ENCODE assay signal across 20 cellular contexts in the genomic region with DNA sequence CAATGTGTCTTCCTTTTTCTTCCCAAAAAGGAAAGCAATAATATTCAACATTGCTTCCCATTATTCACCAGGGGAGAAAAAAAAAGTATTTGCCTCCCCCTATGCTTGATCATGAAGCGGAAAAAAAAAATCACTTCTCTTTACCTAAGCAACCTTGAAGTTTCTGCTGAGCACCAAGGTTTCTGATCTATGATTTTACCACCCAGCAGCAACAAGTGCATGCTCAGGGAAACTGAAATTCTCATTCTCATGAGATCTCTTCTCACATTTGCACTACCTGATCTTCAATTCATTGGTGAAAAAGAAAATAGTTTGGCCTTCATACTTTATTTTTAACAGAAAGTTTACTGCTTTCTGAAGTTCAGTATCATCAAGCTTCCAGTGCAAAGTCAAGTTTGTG.
A peak's percentile ranks its signal among the peaks of the same experiment; 100 is the strongest.
DNase-seq lines count a peak whose midpoint lies in the region; FAIRE-seq and TF ChIP-seq lines count a peak whose summit lies in the region.
"Had no signal": no experiment of that assay in that cellular context is flagged by ENCODE, and none has a peak within 500 bp of the region (broad histone marks: within the 10 kb centered on the region; RNA-seq: fewer than 3 reads in every experiment).

No MANE protein-coding gene starts in this region.

- H3K4me3 ChIP-seq in MM.1S (ENCODE audit: low read length), result no peak overlapping the region
- H3K4me3 ChIP-seq in A673 (ENCODE audit: low read depth, low read length, poor library complexity, severe bottlenecking), result no peak overlapping the region
- H3K4me3 ChIP-seq: A549, BLaER1 had no signal

- H3F3A ChIP-seq in MM.1S (ENCODE audit: insufficient read depth, low read length), result no peaks in the 10 kb centered on the region

- TF ChIP-seq CTCF in MM.1S (IDR thresholded peaks at IDR 0.05; ENCODE audit: low read length) (no peak), A673 (conservative IDR thresholded peaks at IDR 0.05; ENCODE audit: low read depth, low read length) (no peak)

- intact Hi-C loops in A673 (cut with micrococcal nuclease; ENCODE audit: unreplicated experiment), result no loop called here

- H3K27me3 ChIP-seq in MM.1S (replicated peaks; ENCODE audit: insufficient read depth, low read length) (no peaks in the 10 kb centered on the region), A673 (replicated peaks; ENCODE audit: insufficient read depth, low read depth, low read length, poor library complexity) (no peaks in the 10 kb centered on the region)
- H3K27me3 ChIP-seq: BE2C, BLaER1 had no signal

- peak; percentile 51 for FAIRE-seq in HTR-8/SVneo (lab: Jason Lieb, UNC)
- FAIRE-seq: A549, D721Med, G401.6, GM12891, GM19239 had no signal

- no peaks in the 10 kb centered on the region for H3K9me3 ChIP-seq in MM.1S (replicated peaks; ENCODE audit: insufficient read depth, low read length)
- no peaks in the 10 kb centered on the region for H3K9me3 ChIP-seq in A673 (ENCODE audit: low read depth, low read length, poor library complexity, severe bottlenecking)
- H3K9me3 ChIP-seq: A549, BE2C, BLaER1 had no signal

- H2AFZ ChIP-seq in MM.1S (ENCODE audit: low read length), result no peak overlapping the region

- CTCF ChIA-PET in A673 (lab: Charles Lee), result no interaction called here

- DNase-seq in HTR-8/SVneo (ENCODE audit: insufficient read length, low spot score) (no peak), MM.1S (no peak), RPMI8226 (peak; percentile 64), A673 (ENCODE audit: low spot score) (no peak), cerebellar cortex (ENCODE audit: low spot score) (no peak)
- DNase-seq: ACHN; BE2C; C1 segment of cervical spinal cord; CD4-positive, alpha-beta memory T cell; CD4-positive, CD25-positive, alpha-beta regulatory T cell; CD8-positive, alpha-beta memory T cell; COR-L47; GF-D8 had no signal

- H3K27ac ChIP-seq in MM.1S (ENCODE audit: low read length) (peak overlapping the region; percentile 21; the same call in 1 of the 2 replicates), A673 (ENCODE audit: low read depth, low read length, poor library complexity, severe bottlenecking) (no peak overlapping the region)
- H3K27ac ChIP-seq: 22Rv1, A549, BLaER1 had no signal

- no peaks in the 10 kb centered on the region for H4K20me1 ChIP-seq in MM.1S (ENCODE audit: insufficient read depth, low read length)
- H4K20me1 ChIP-seq: BLaER1 had no signal

- H3K4me1 ChIP-seq in MM.1S (ENCODE audit: low read length) (no peaks in the 10 kb centered on the region), A673 (ENCODE audit: insufficient read depth, low read length, poor library complexity, severe bottlenecking) (no peaks in the 10 kb centered on the region)
- H3K4me1 ChIP-seq: A549, BE2C, BLaER1 had no signal

- H3K36me3 ChIP-seq in MM.1S (replicated peaks; ENCODE audit: insufficient read depth, low read length), result no peaks in the 10 kb centered on the region
- no peaks in the 10 kb centered on the region for H3K36me3 ChIP-seq in A673 (ENCODE audit: insufficient read depth, low read length, poor library complexity, severe bottlenecking)
- H3K36me3 ChIP-seq: BE2C, BLaER1 had no signal

- no peaks in the 10 kb centered on the region for H3K79me2 ChIP-seq in MM.1S (ENCODE audit: low read length)

- H3K4me2 ChIP-seq in MM.1S (ENCODE audit: low read depth, low read length), result no peak overlapping the region
- H3K4me2 ChIP-seq: A549, BLaER1 had no signal

- H3K9me2 ChIP-seq in MM.1S (replicated peaks; ENCODE audit: insufficient read depth, low read length), result no peaks in the 10 kb centered on the region

- H3K9ac ChIP-seq in MM.1S (ENCODE audit: low read length), result no peak overlapping the region
- H3K9ac ChIP-seq: BLaER1 had no signal

- no TSS peak for BruUV-seq in A673 (replicated peaks; lab: Mats Ljungman, UMichigan)

- POLR2A ChIA-PET in A673 (lab: Charles Lee; ENCODE audit: low non-redundant PET), result no interaction called here
